In genomic region chr9:134372621-134373267, GRCh38 we compare ENCODE assay signal across 12 cellular contexts. TPM values are rescaled to one million over a fixed set of nuclear protein-coding genes. Genes with fewer than 3 reads are reported as not detected.
DNase-seq lines count a peak whose midpoint lies in the region; ATAC-seq and TF ChIP-seq lines count a peak whose summit lies in the region.
"Had no signal": no experiment of that assay in that cellular context is flagged by ENCODE, and none has a peak within 500 bp of the region (broad histone marks: within the 10 kb centered on the region; RNA-seq: fewer than 3 reads in every experiment).

No MANE protein-coding gene starts in this region.

- H3K4ac ChIP-seq in neuronal stem cell (ENCODE audit: low read length): no peak overlapping the region

- H3K36me3 ChIP-seq in neuronal stem cell (replicated peaks in 1 of 2; ENCODE audit: control insufficient read depth in 2 of 2, insufficient read depth in 2 of 2, low read length in 2 of 2): no peaks in the 10 kb centered on the region

- H3K4me3 ChIP-seq in AG10803 (ENCODE audit: low read length) (no peak overlapping the region), fibroblast of villous mesenchyme (ENCODE audit: low read depth, low read length) (no peak overlapping the region), neuronal stem cell (ENCODE audit: low read length in 2 of 2) (no peak overlapping the region)
- H3K4me3 ChIP-seq: GM23338 had no signal

- H3K79me1 ChIP-seq in neuronal stem cell (ENCODE audit: low read depth, low read length): peaks cover 63% of the 10 kb centered on the region

- no peak overlapping the region for H2BK15ac ChIP-seq in neuronal stem cell (ENCODE audit: low read length)

- peak overlapping the region; percentile 28 for H3K18ac ChIP-seq in neuronal stem cell (ENCODE audit: low read length)

- DNase-seq in AG10803 (ENCODE audit: low read depth): peak; percentile 50
- DNase-seq in SKM-1 (lab: John Stamatoyannopoulos, UW; ENCODE audit: unreplicated experiment): peak; percentile 58
- peak; percentile 66 for DNase-seq in fibroblast of villous mesenchyme (ENCODE audit: low read depth)
- no peak for DNase-seq in neuronal stem cell (ENCODE audit: low spot score)
- DNase-seq in activated effector memory CD4-positive, alpha-beta T cell treated with anti-CD3 and anti-CD28 coated beads, Interleukin-2, amount 50 U/mL, for 16 hours: no peak
- no peak for DNase-seq in NCI-H446 treated with DMSO at 0.1 percent for 48 hours (lab: John Stamatoyannopoulos, UW)
- DNase-seq in ecto neural progenitor cell (ENCODE audit: low spot score): no peak
- DNase-seq: activated T-cell treated with anti-CD3 and anti-CD28 coated beads, Interleukin-2, amount 50 U/mL, for 48 hours; NCI-H187 treated with DMSO at 0.1 percent for 48 hours had no signal

- no peak overlapping the region for H2AFZ ChIP-seq in neuronal stem cell (ENCODE audit: low read length)
- H2AFZ ChIP-seq: GM23338 had no signal

- no peak for ATAC-seq in HG02885 (IDR thresholded peaks at IDR 0.05; ENCODE audit: poor library complexity, unreplicated experiment)
- ATAC-seq: GM23338, SK-N-SH treated with all-trans-retinoic acid at 6 μM for 48 hours had no signal

- peak overlapping the region; percentile 81 for H3K9ac ChIP-seq in neuronal stem cell (ENCODE audit: low read depth, low read length, poor library complexity)

- no peak overlapping the region for H2BK12ac ChIP-seq in neuronal stem cell (ENCODE audit: low read length)

- peak overlapping the region; percentile 35 for H2BK5ac ChIP-seq in neuronal stem cell (ENCODE audit: low read length)

- no peaks in the 10 kb centered on the region for H3K27me3 ChIP-seq in neuronal stem cell (ENCODE audit: control insufficient read depth in 3 of 3, insufficient read depth in 3 of 3, low read depth in 1 of 3, low read length in 3 of 3)

- H3K9me3 ChIP-seq in neuronal stem cell (replicated peaks in 1 of 2; ENCODE audit: control insufficient read depth in 2 of 2, insufficient read depth in 1 of 2, low read depth in 1 of 2, low read length in 2 of 2): no peaks in the 10 kb centered on the region

- no peak overlapping the region for H4K91ac ChIP-seq in neuronal stem cell (ENCODE audit: low read depth, low read length, poor library complexity)

- no peak overlapping the region for H3K27ac ChIP-seq in neuronal stem cell (replicated peaks; ENCODE audit: low read length)

- no peak overlapping the region for H2AK5ac ChIP-seq in neuronal stem cell (ENCODE audit: low read depth, low read length)

- peak overlapping the region; percentile 56 for H3K14ac ChIP-seq in neuronal stem cell (ENCODE audit: low read length)

- no peak overlapping the region for H4K8ac ChIP-seq in neuronal stem cell (ENCODE audit: low read depth, low read length)

- H3K4me1 ChIP-seq in neuronal stem cell (ENCODE audit: control insufficient read depth in 2 of 2, insufficient read depth in 1 of 2, low read depth in 1 of 2, low read length in 2 of 2): peaks cover 14 to 26% of the 10 kb centered on the region in 2 donors

- no peak overlapping the region for H2BK120ac ChIP-seq in neuronal stem cell (ENCODE audit: low read depth, low read length)

- TF ChIP-seq CTCF in AG10803 (conservative IDR thresholded peaks at IDR 0.05; ENCODE audit: low read length) (no peak), fibroblast of villous mesenchyme (IDR thresholded peaks at IDR 0.05; ENCODE audit: insufficient read depth, low read depth, low read length) (no peak)

- H3K23ac ChIP-seq in neuronal stem cell (ENCODE audit: low read depth, low read length, poor library complexity): no peak overlapping the region

- WGBS in neuronal stem cell (ENCODE audit: extremely low coverage in 2 of 2, insufficient read length in 2 of 2, insufficient replicate concordance in 1 of 2), 2 donors: no CpG with 5 or more reads among the region's 16 CpGs

- H3K4me2 ChIP-seq in neuronal stem cell (ENCODE audit: insufficient read depth, low read length, poor library complexity, severe bottlenecking): no peak overlapping the region
- H3K4me2 ChIP-seq: GM23338 had no signal

RNA-seq across cellular contexts. Expression of gene RXRA, which starts 46.5 kb away (rescaled TPM):
- 14.2 and 16.0 TPM in 2 replicates for total RNA-seq in fibroblast of villous mesenchyme
- polyA plus RNA-seq in neuronal stem cell (2013, experiment 1 of 2): 36.1 TPM
- polyA plus RNA-seq in neuronal stem cell (2013, experiment 2 of 2): 36.3 TPM

Comparison
In these comparisons a context has a peak if more than half of its experiments do, and no peak if none do; other contexts are left out.
1. DNase-seq: peak in AG10803 (single experiment), SKM-1 (single experiment) and fibroblast of villous mesenchyme (single experiment); none in neuronal stem cell (single experiment), activated effector memory CD4-positive, alpha-beta T cell treated with anti-CD3 and anti-CD28 coated beads, Interleukin-2, amount 50 U/mL, for 16 hours (single experiment), NCI-H446 treated with DMSO at 0.1 percent for 48 hours (single experiment) and ecto neural progenitor cell (single experiment).